ENCODE assay signal across 22 cellular contexts in genomic region chr13:81018936-81019335, GRCh38.
"Had no signal": no experiment of that assay in that cellular context is flagged by ENCODE, and none has a peak within 500 bp of the region (broad histone marks: within the 10 kb centered on the region; RNA-seq: fewer than 3 reads in every experiment).

No MANE protein-coding gene starts in this region.

- DNase-seq: natural killer cell; occipital lobe; ovary; posterior cingulate gyrus; psoas muscle; right cardiac atrium; right lobe of liver; sigmoid colon; small intestine; stimulated activated CD4-positive, alpha-beta T cell treated with anti-CD3 and anti-CD28 coated beads, Interleukin-15, amount 100 ng/mL, for 24 hours; stimulated activated CD4-positive, alpha-beta T cell treated with anti-CD3 and anti-CD28 coated beads, Interleukin-2, amount 100 ng/mL, for 24 hours; stimulated activated CD4-positive, alpha-beta T cell treated with anti-CD3 and anti-CD28 coated beads, Interleukin-2, amount 100 ng/mL, for 48 hours; stimulated activated CD4-positive, alpha-beta T cell treated with anti-CD3 and anti-CD28 coated beads, Interleukin-4, amount 100 ng/mL, for 24 hours; stimulated activated naive B cell treated with anti-CD40 and anti-IgM and Interleukin-4, amounts not matched to agents 10 μg/mL and 1 μg/mL and 100 μg/mL, for 72 hours; stimulated activated naive CD4-positive, alpha-beta T cell treated with Interleukin-2 at 50 U/mL for 16 hours; stomach; testis; tibial artery; transverse colon; upper lobe of right lung; uterus had no signal

- ATAC-seq: natural killer cell; psoas muscle; right cardiac atrium; right lobe of liver; stimulated activated effector memory CD8-positive, alpha-beta T cell treated with anti-CD3 and anti-CD28 coated beads, Interleukin-12 subunit alpha, Interleukin-12 subunit beta, amount 100 ng/mL, for 72 hours; stimulated activated naive B cell treated with anti-CD40 and anti-IgM and Interleukin-4, amounts not matched to agents 10 μg/mL and 1 μg/mL and 100 μg/mL, for 72 hours; upper lobe of right lung had no signal
